26 cellular contexts compared by ENCODE assay signal in genomic region chr19:35017507-35017906, GRCh38. TPM values are rescaled to one million over a fixed set of nuclear protein-coding genes. Genes with fewer than 3 reads are reported as not detected.
DNase-seq lines count a peak whose midpoint lies in the region; ATAC-seq and TF ChIP-seq lines count a peak whose summit lies in the region.
"Had no signal": no experiment of that assay in that cellular context is flagged by ENCODE, and none has a peak within 500 bp of the region (broad histone marks: within the 10 kb centered on the region; RNA-seq: fewer than 3 reads in every experiment).

No MANE protein-coding gene starts in this region.

- H3K4ac ChIP-seq in IMR-90 (ENCODE audit: low read depth, low read length): no peak overlapping the region

- H2BK15ac ChIP-seq in IMR-90 (ENCODE audit: low read depth, low read length): no peak overlapping the region

- H3K36me3 ChIP-seq in IMR-90 (ENCODE audit: control insufficient read depth, insufficient read depth, low read length): peaks cover 74% of the 10 kb centered on the region
- H3K36me3 ChIP-seq in rectal smooth muscle tissue (ENCODE audit: control insufficient read depth, insufficient read depth, low read length): peaks cover 41% of the 10 kb centered on the region

- WGBS in IMR-90 (ENCODE audit: extremely low coverage in 2 of 2, insufficient read length in 1 of 2), 2 experiments: no CpG with 5 or more reads among the region's 3 CpGs

- no peaks in the 10 kb centered on the region for H3K4me1 ChIP-seq in IMR-90 (ENCODE audit: control insufficient read depth, insufficient read depth, low read length)
- no peaks in the 10 kb centered on the region for H3K4me1 ChIP-seq in rectal smooth muscle tissue (ENCODE audit: control insufficient read depth, insufficient read depth, low read length)

- no peaks in the 10 kb centered on the region; the same call in 1 of the 2 replicates for H3K9me1 ChIP-seq in IMR-90 (ENCODE audit: insufficient read depth, low read length)

- POLR2A ChIA-PET in IMR-90 (lab: Charles Lee; ENCODE audit: unreplicated experiment): no interaction called here

- no peak for TF ChIP-seq CTCF in IMR-90 (conservative IDR thresholded peaks at IDR 0.05; ENCODE audit: low read depth, low read length)

- H3K79me1 ChIP-seq in IMR-90 (ENCODE audit: low read depth in 1 of 2, low read length in 2 of 2): peaks cover 0 to 11% of the 10 kb centered on the region in 2 experiments; a peak in 3 of 4 replicates

- dilution Hi-C loops in IMR-90 (cut with HindIII; ENCODE audit: low sequenced_read_pairs, unreplicated experiment): no loop called here

- intact Hi-C loops in IMR-90 (cut with micrococcal nuclease): no loop called here
- intact Hi-C loops in dendritic cell treated with granulocyte-macrophage colony-stimulating factor and Interleukin-4, amounts not matched to agents 40 ng/mL and 50 ng/mL, for 4 days (cut with micrococcal nuclease): no loop called here

- ATAC-seq in IMR-90 (ENCODE audit: low read depth): no peak
- ATAC-seq: activated CD4-positive, CD25-positive, alpha-beta regulatory T cell treated with anti-CD3 and anti-CD28 coated beads, Interleukin-2, amount 50 U/mL, for 24 hours; activated naive CD4-positive, alpha-beta T cell treated with anti-CD3 and anti-CD28 coated beads, Interleukin-2, amount 50 U/mL, for 72 hours; body of pancreas had no signal

- H3K9ac ChIP-seq in IMR-90 (ENCODE audit: low read depth, low read length) (no peak overlapping the region), rectal smooth muscle tissue (ENCODE audit: low read length) (peak overlapping the region; percentile 16)

- no peak overlapping the region for H4K91ac ChIP-seq in IMR-90 (ENCODE audit: insufficient read depth, low read depth, low read length)

- H3K27ac Mint-ChIP-seq in activated T-cell treated with anti-CD3 and anti-CD28 coated beads, Interleukin-2, amount 50 U/mL, for 24 hours: peak overlapping the region; percentile 78
- H3K27ac Mint-ChIP-seq in dendritic cell treated with granulocyte-macrophage colony-stimulating factor and Interleukin-4, amounts not matched to agents 40 ng/mL and 50 ng/mL, for 4 days: peak overlapping the region; percentile 49
- H3K27ac Mint-ChIP-seq: nephron had no signal

- no peak overlapping the region for H2BK5ac ChIP-seq in IMR-90 (ENCODE audit: low read depth, low read length, poor library complexity, severe bottlenecking)

- H4K8ac ChIP-seq in IMR-90 (ENCODE audit: low read depth in 2 of 2, low read length in 2 of 2): no peak overlapping the region

- no peak overlapping the region for H2AFZ ChIP-seq in IMR-90 (replicated peaks; ENCODE audit: low read length, poor library complexity)
- H2AFZ ChIP-seq: hepatocyte had no signal

- no peak for DNase-seq in activated T-cell treated with anti-CD3 and anti-CD28 coated beads, Interleukin-2, amount 50 U/mL, for 24 hours
- DNase-seq in activated T-cell treated with anti-CD3 and anti-CD28 coated beads for 4 hours: no peak
- no peak for DNase-seq in IMR-90
- DNase-seq in kidney glomerular epithelial cell (lab: John Stamatoyannopoulos, UW): no peak
- no peak for DNase-seq in effector CD8-positive, alpha-beta T cell (lab: John Stamatoyannopoulos, UW)
- DNase-seq in A172 (ENCODE audit: low spot score): no peak
- DNase-seq: body of pancreas; cortex of kidney; foreskin fibroblast; mesenchymal stem cell; NCI-H1092 treated with DMSO at 0.1 percent for 48 hours; NCI-H2081; NCI-H446 treated with DMSO at 0.1 percent for 48 hours; NK-92 treated with Interleukin-12 subunit alpha and Interleukin-12 subunit beta, amount 100 ng/mL, for 24 hours; stimulated activated CD8-positive, alpha-beta memory T cell treated with anti-CD3 and anti-CD28 coated beads, Interleukin-4, amount 100 ng/mL, for 48 hours; T1000 had no signal

- H3K14ac ChIP-seq in IMR-90 (replicated peaks; ENCODE audit: low read depth, low read length): no peak overlapping the region

- H2BK120ac ChIP-seq in IMR-90 (ENCODE audit: low read depth, low read length): no peak overlapping the region

- H3K27ac ChIP-seq in IMR-90 (ENCODE audit: insufficient read depth, low read length): no peak overlapping the region
- H3K27ac ChIP-seq in rectal smooth muscle tissue (ENCODE audit: low read depth, low read length): no peak overlapping the region
- H3K27ac ChIP-seq: body of pancreas, hepatocyte, SK-N-MC, thoracic aorta had no signal

- no TSS peak for BruUV-seq in IMR-90 (replicated peaks; lab: Mats Ljungman, UMichigan)

- no peak overlapping the region for H3K23ac ChIP-seq in IMR-90 (ENCODE audit: low read depth, low read length)

- no peak overlapping the region for H3K56ac ChIP-seq in IMR-90 (ENCODE audit: extremely low read depth, insufficient read depth, low read length)

- TF ChIP-seq RAD21 in IMR-90 (IDR thresholded peaks at IDR 0.05; ENCODE audit: low read length): no peak

- H3K27me3 ChIP-seq in IMR-90 (ENCODE audit: control insufficient read depth, insufficient read depth, low read length) (no peaks in the 10 kb centered on the region), rectal smooth muscle tissue (ENCODE audit: control insufficient read depth, insufficient read depth, low read length) (no peaks in the 10 kb centered on the region)
- H3K27me3 ChIP-seq: body of pancreas, hepatocyte had no signal

- no peak overlapping the region for H3K4me2 ChIP-seq in IMR-90 (ENCODE audit: low read depth, low read length)
- H3K4me2 ChIP-seq: hepatocyte had no signal

- peaks cover 96% of the 10 kb centered on the region for H3K36me3 Mint-ChIP-seq in activated T-cell treated with anti-CD3 and anti-CD28 coated beads, Interleukin-2, amount 50 U/mL, for 24 hours (ENCODE audit: low read depth)
- peaks cover 99% of the 10 kb centered on the region for H3K36me3 Mint-ChIP-seq in dendritic cell treated with granulocyte-macrophage colony-stimulating factor and Interleukin-4, amounts not matched to agents 40 ng/mL and 50 ng/mL, for 4 days (ENCODE audit: low read depth)

- H3K27me3 Mint-ChIP-seq in activated T-cell treated with anti-CD3 and anti-CD28 coated beads, Interleukin-2, amount 50 U/mL, for 24 hours: no peaks in the 10 kb centered on the region
- no peaks in the 10 kb centered on the region for H3K27me3 Mint-ChIP-seq in dendritic cell treated with granulocyte-macrophage colony-stimulating factor and Interleukin-4, amounts not matched to agents 40 ng/mL and 50 ng/mL, for 4 days

- H3K4me3 ChIP-seq in IMR-90 (ENCODE audit: insufficient read depth, low read depth, low read length) (no peak overlapping the region), rectal smooth muscle tissue (ENCODE audit: low read length) (no peak overlapping the region)
- H3K4me3 ChIP-seq: body of pancreas, hepatocyte, SK-N-MC, thoracic aorta had no signal

- no peak overlapping the region for H2AK5ac ChIP-seq in IMR-90 (ENCODE audit: low read depth, low read length)

- H3K9me3 ChIP-seq in IMR-90 (ENCODE audit: control insufficient read depth, insufficient read depth, low read length): no peaks in the 10 kb centered on the region
- H3K9me3 ChIP-seq: body of pancreas, thoracic aorta had no signal

- no peak overlapping the region for H3K18ac ChIP-seq in IMR-90 (ENCODE audit: low read depth, low read length)

- peaks cover 42% of the 10 kb centered on the region for H3K4me1 Mint-ChIP-seq in activated T-cell treated with anti-CD3 and anti-CD28 coated beads, Interleukin-2, amount 50 U/mL, for 24 hours (ENCODE audit: low read depth)
- peaks cover 58% of the 10 kb centered on the region for H3K4me1 Mint-ChIP-seq in dendritic cell treated with granulocyte-macrophage colony-stimulating factor and Interleukin-4, amounts not matched to agents 40 ng/mL and 50 ng/mL, for 4 days (ENCODE audit: low read depth)

- H4K5ac ChIP-seq in IMR-90 (ENCODE audit: low read depth, low read length): no peak overlapping the region

- no peak for TF ChIP-seq POLR2A in IMR-90 (IDR thresholded peaks at IDR 0.05; ENCODE audit: low read depth, low read length)

- no peaks in the 10 kb centered on the region for H4K20me1 ChIP-seq in IMR-90 (ENCODE audit: insufficient read depth, low read length)

- CTCF ChIA-PET in IMR-90 (lab: Yijun Ruan, JAX): no interaction called here

- no peaks in the 10 kb centered on the region for H3K9me3 Mint-ChIP-seq in activated T-cell treated with anti-CD3 and anti-CD28 coated beads, Interleukin-2, amount 50 U/mL, for 24 hours
- H3K9me3 Mint-ChIP-seq in dendritic cell treated with granulocyte-macrophage colony-stimulating factor and Interleukin-4, amounts not matched to agents 40 ng/mL and 50 ng/mL, for 4 days: no peaks in the 10 kb centered on the region
- H3K9me3 Mint-ChIP-seq: activated naive CD4-positive, alpha-beta T cell treated with anti-CD3 and anti-CD28 coated beads, Interleukin-2, amount 50 U/mL, for 72 hours; nephron had no signal

- no peak overlapping the region for H2BK20ac ChIP-seq in IMR-90 (ENCODE audit: low read depth, low read length)

- in situ Hi-C loops in IMR-90 (cut with MboI; ENCODE audit: low sequenced_read_pairs): no loop called here

- peak overlapping the region; percentile 20 for H2AK9ac ChIP-seq in IMR-90 (replicated peaks; ENCODE audit: low read depth, low read length, poor library complexity)

- no peak overlapping the region for H3K4me3 Mint-ChIP-seq in activated T-cell treated with anti-CD3 and anti-CD28 coated beads, Interleukin-2, amount 50 U/mL, for 24 hours
- H3K4me3 Mint-ChIP-seq in dendritic cell treated with granulocyte-macrophage colony-stimulating factor and Interleukin-4, amounts not matched to agents 40 ng/mL and 50 ng/mL, for 4 days: no peak overlapping the region
- H3K4me3 Mint-ChIP-seq: nephron had no signal

RNA-seq across cellular contexts. Expression of gene SCN1B, which starts 12.8 kb away (rescaled TPM):
- total RNA-seq in IMR-90 (2012; rRNA removed): 2.0 and 2.2 TPM in 2 replicates
- 9.6 and 10.6 TPM in 2 replicates for polyA plus RNA-seq in IMR-90 (2012; rRNA removed)
- 5.9 and 7.9 TPM in 2 replicates for polyA plus RNA-seq in IMR-90 (2012; cell fraction: cytosol; rRNA removed)
- polyA plus RNA-seq in IMR-90 (2012; cell fraction: nucleus; rRNA removed; ENCODE audit: low replicate concordance): 11.5 and 12.8 TPM in 2 replicates
- 8.5 and 10.8 TPM in 2 replicates for total RNA-seq in A172 (2014; rRNA removed; shearing (Covaris generic))

RNA-seq across cellular contexts. Expression of gene GRAMD1A, which starts 17.4 kb away (rescaled TPM):
- 11.1 and 11.4 TPM in 2 replicates for total RNA-seq in IMR-90 (2012; rRNA removed)
- polyA plus RNA-seq in IMR-90 (2012; rRNA removed): 63.0 and 65.2 TPM in 2 replicates
- 50.3 and 62.6 TPM in 2 replicates for polyA plus RNA-seq in IMR-90 (2012; cell fraction: cytosol; rRNA removed)
- 115 and 162 TPM in 2 replicates for polyA plus RNA-seq in IMR-90 (2012; cell fraction: nucleus; rRNA removed; ENCODE audit: low replicate concordance)
- total RNA-seq in A172 (2014; rRNA removed; shearing (Covaris generic)): 20.2 and 26.9 TPM in 2 replicates

RNA-seq across cellular contexts. Expression of gene HPN, which starts 24.0 kb away (rescaled TPM):
- not detected in 2 replicates for total RNA-seq in IMR-90 (2012; rRNA removed)
- not detected in 2 replicates for polyA plus RNA-seq in IMR-90 (2012; rRNA removed)
- polyA plus RNA-seq in IMR-90 (2012; cell fraction: cytosol; rRNA removed): not detected in 2 replicates
- polyA plus RNA-seq in IMR-90 (2012; cell fraction: nucleus; rRNA removed; ENCODE audit: low replicate concordance): 0.08 TPM in 1 of 2 replicates, not detected in the other
- total RNA-seq in A172 (2014; rRNA removed; shearing (Covaris generic)): not detected in 2 replicates
- total RNA-seq: activated naive CD4-positive, alpha-beta T cell treated with anti-CD3 and anti-CD28 coated beads, Interleukin-2, amount 50 U/mL, for 72 hours; HT1080; pulmonary artery endothelial cell had no signal

RNA-seq across cellular contexts. Expression of gene ZNF792, which starts 53.5 kb away (rescaled TPM):
- total RNA-seq in IMR-90 (2012; rRNA removed): 3.9 and 4.8 TPM in 2 replicates
- 1.2 and 1.5 TPM in 2 replicates for polyA plus RNA-seq in IMR-90 (2012; rRNA removed)
- 0.42 and 0.69 TPM in 2 replicates for polyA plus RNA-seq in IMR-90 (2012; cell fraction: cytosol; rRNA removed)
- 0.84 and 1.6 TPM in 2 replicates for polyA plus RNA-seq in IMR-90 (2012; cell fraction: nucleus; rRNA removed; ENCODE audit: low replicate concordance)
- total RNA-seq in A172 (2014; rRNA removed; shearing (Covaris generic)): 1.1 and 1.5 TPM in 2 replicates
